Comparison of ENCODE assay signal across 22 cellular contexts in the genomic region with DNA sequence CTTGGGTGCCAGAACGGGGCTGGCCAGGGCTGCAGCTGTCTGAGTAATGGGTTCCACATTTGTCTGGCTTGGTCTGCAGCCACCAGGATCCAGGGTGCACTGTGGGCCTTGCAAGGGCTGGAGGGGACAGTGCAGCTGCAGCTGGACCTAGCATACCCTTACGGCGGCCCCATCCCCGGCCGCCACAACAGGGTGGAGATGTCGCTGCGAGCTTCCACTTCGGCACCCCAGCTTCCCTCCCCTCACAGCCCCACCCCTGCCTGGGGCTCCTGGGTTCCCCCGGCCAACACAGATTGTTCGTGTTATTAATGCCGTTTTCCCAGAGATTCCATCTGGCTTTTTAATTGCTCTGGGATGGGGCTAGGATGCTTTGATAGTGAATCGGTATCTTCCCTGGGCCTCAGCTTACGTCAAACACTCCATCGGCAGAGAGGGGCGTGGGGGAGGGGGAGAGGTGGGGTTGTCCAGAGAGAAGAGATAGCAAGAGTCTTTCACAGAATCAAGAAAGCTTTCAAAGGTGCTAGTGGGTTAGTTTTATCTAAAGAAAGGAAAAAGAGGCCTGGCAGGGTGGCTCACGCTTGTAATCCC. TPM values are rescaled to one million over a fixed set of nuclear protein-coding genes. Genes with fewer than 3 reads are reported as not detected.
DNase-seq lines count a peak whose midpoint lies in the region; ATAC-seq and TF ChIP-seq lines count a peak whose summit lies in the region.
"Had no signal": no experiment of that assay in that cellular context is flagged by ENCODE, and none has a peak within 500 bp of the region (broad histone marks: within the 10 kb centered on the region; RNA-seq: fewer than 3 reads in every experiment).

No MANE protein-coding gene starts in this region.

- H3K9me3 ChIP-seq in endodermal cell (ENCODE audit: control insufficient read depth, low read length) (no peaks in the 10 kb centered on the region), neutrophil (no peaks in the 10 kb centered on the region), A673 (ENCODE audit: low read depth, low read length, poor library complexity, severe bottlenecking) (no peaks in the 10 kb centered on the region)
- H3K9me3 ChIP-seq: breast epithelium, pancreas, SJSA1, testis had no signal

- TF ChIP-seq CTCF in endodermal cell (conservative IDR thresholded peaks at IDR 0.05) (no peak), neutrophil (IDR thresholded peaks at IDR 0.05) (no peak), A673 (conservative IDR thresholded peaks at IDR 0.05; ENCODE audit: low read depth, low read length) (no peak)

- WGBS in endodermal cell (ENCODE audit: insufficient coverage in 1 of 2, insufficient read length in 1 of 2), 2 experiments, result 80 to 85% methylated on average over 2 to 16 of the region's 16 CpGs

- intact Hi-C loops in A673 (cut with micrococcal nuclease; ENCODE audit: unreplicated experiment), result no loop called here

- DNase-seq in 8988T (peak; percentile 8), H7 (peak; percentile 53), endodermal cell (peak; percentile 61), A673 (ENCODE audit: low spot score) (no peak)
- DNase-seq: activated CD8-positive, alpha-beta memory T cell treated with anti-CD3 and anti-CD28 coated beads, Interleukin-2, amount 10 ng/mL, durations not matched to agents 7 days and 5 days; CD8-positive, alpha-beta T cell; erythroblast; immature natural killer cell; NCI-H748 treated with DMSO at 0.1 percent for 48 hours; small intestine; stimulated activated CD8-positive, alpha-beta memory T cell treated with anti-CD3 and anti-CD28 coated beads, Interleukin-4, amount 100 ng/mL, for 48 hours; T1000; testis had no signal

- CTCF ChIA-PET in A673 (lab: Charles Lee), result no interaction called here

- H3K4me3 ChIP-seq in H7 (ENCODE audit: insufficient read depth, low read depth, low read length), result no peak overlapping the region
- H3K4me3 ChIP-seq in endodermal cell (ENCODE audit: low read length), result no peak overlapping the region
- H3K4me3 ChIP-seq in neutrophil (ENCODE audit: low read depth in 1 of 2, low read length in 1 of 2), result no peak overlapping the region
- no peak overlapping the region for H3K4me3 ChIP-seq in A673 (ENCODE audit: low read depth, low read length, poor library complexity, severe bottlenecking)
- H3K4me3 ChIP-seq: breast epithelium, lung, pancreas, SJSA1, testis had no signal

- no peaks in the 10 kb centered on the region for H3K36me3 Mint-ChIP-seq in endodermal cell (ENCODE audit: low read depth)
- H3K36me3 Mint-ChIP-seq: activated CD8-positive, alpha-beta memory T cell treated with anti-CD3 and anti-CD28 coated beads, Interleukin-2, amount 10 ng/mL, durations not matched to agents 7 days and 5 days; CD8-positive, alpha-beta T cell; immature natural killer cell had no signal

- peaks cover 11% of the 10 kb centered on the region for H3K4me1 ChIP-seq in endodermal cell (ENCODE audit: control insufficient read depth, insufficient read depth, low read length)
- peaks cover 91 to 96% of the 10 kb centered on the region in 2 experiments for H3K4me1 ChIP-seq in neutrophil (ENCODE audit: control insufficient read depth in 1 of 2, insufficient read depth in 1 of 2, low read depth in 1 of 2, low read length in 1 of 2)
- peaks cover 17% of the 10 kb centered on the region for H3K4me1 ChIP-seq in A673 (ENCODE audit: insufficient read depth, low read length, poor library complexity, severe bottlenecking)

- H3K27ac ChIP-seq in endodermal cell (ENCODE audit: low read depth, low read length), result no peak overlapping the region
- peak overlapping the region; percentile 91 for H3K27ac ChIP-seq in neutrophil
- no peak overlapping the region for H3K27ac ChIP-seq in A673 (ENCODE audit: low read depth, low read length, poor library complexity, severe bottlenecking)
- H3K27ac ChIP-seq: pancreas, SJSA1, testis had no signal

- H3K36me3 ChIP-seq in H7 (replicated peaks; ENCODE audit: control insufficient read depth, insufficient read depth, low read length) (no peaks in the 10 kb centered on the region), endodermal cell (ENCODE audit: control insufficient read depth, insufficient read depth, low read length) (no peaks in the 10 kb centered on the region), neutrophil (no peaks in the 10 kb centered on the region), A673 (ENCODE audit: insufficient read depth, low read length, poor library complexity, severe bottlenecking) (no peaks in the 10 kb centered on the region)
- H3K36me3 ChIP-seq: breast epithelium, pancreas, SJSA1 had no signal

- no peak for ATAC-seq in GM19328 (IDR thresholded peaks at IDR 0.05; ENCODE audit: unreplicated experiment)
- ATAC-seq in GM18907 (IDR thresholded peaks at IDR 0.05; ENCODE audit: unreplicated experiment), result no peak
- ATAC-seq in HG02571 (IDR thresholded peaks at IDR 0.05; ENCODE audit: unreplicated experiment), result no peak
- ATAC-seq: activated CD8-positive, alpha-beta memory T cell treated with anti-CD3 and anti-CD28 coated beads, Interleukin-2, amount 10 ng/mL, durations not matched to agents 7 days and 5 days; activated T-helper 17 cell treated with anti-CD3 and anti-CD28 coated beads, Interleukin-2, amount 50 U/mL, for 72 hours; CD8-positive, alpha-beta T cell; pancreas had no signal

- no peak overlapping the region for H3K4me3 Mint-ChIP-seq in endodermal cell
- H3K4me3 Mint-ChIP-seq: activated CD8-positive, alpha-beta memory T cell treated with anti-CD3 and anti-CD28 coated beads, Interleukin-2, amount 10 ng/mL, durations not matched to agents 7 days and 5 days; activated T-helper 17 cell treated with anti-CD3 and anti-CD28 coated beads, Interleukin-2, amount 50 U/mL, for 72 hours; CD8-positive, alpha-beta T cell; immature natural killer cell had no signal

- peaks cover 21% of the 10 kb centered on the region for H3K4me1 Mint-ChIP-seq in endodermal cell
- H3K4me1 Mint-ChIP-seq: activated CD8-positive, alpha-beta memory T cell treated with anti-CD3 and anti-CD28 coated beads, Interleukin-2, amount 10 ng/mL, durations not matched to agents 7 days and 5 days; activated T-helper 17 cell treated with anti-CD3 and anti-CD28 coated beads, Interleukin-2, amount 50 U/mL, for 72 hours had no signal

- no peak overlapping the region for H3K27ac Mint-ChIP-seq in endodermal cell
- H3K27ac Mint-ChIP-seq: activated CD8-positive, alpha-beta memory T cell treated with anti-CD3 and anti-CD28 coated beads, Interleukin-2, amount 10 ng/mL, durations not matched to agents 7 days and 5 days; activated T-helper 17 cell treated with anti-CD3 and anti-CD28 coated beads, Interleukin-2, amount 50 U/mL, for 72 hours; CD8-positive, alpha-beta T cell had no signal

- no TSS peak for BruUV-seq in A673 (replicated peaks; lab: Mats Ljungman, UMichigan)

- POLR2A ChIA-PET in A673 (lab: Charles Lee; ENCODE audit: low non-redundant PET), result interaction anchor here (0.6 kb wide), 1 partner anchor 77 kb away, joined by 3 read pairs; no protein-coding TSS in a partner anchor

- no peaks in the 10 kb centered on the region for H3K9me3 Mint-ChIP-seq in endodermal cell
- H3K9me3 Mint-ChIP-seq: activated T-helper 17 cell treated with anti-CD3 and anti-CD28 coated beads, Interleukin-2, amount 50 U/mL, for 72 hours; CD8-positive, alpha-beta T cell had no signal

- no peak overlapping the region for H3K9ac ChIP-seq in endodermal cell (ENCODE audit: extremely low read depth, low read length, poor library complexity, severe bottlenecking)

- H3K27me3 Mint-ChIP-seq in endodermal cell (ENCODE audit: insufficient read depth), result peaks cover 36% of the 10 kb centered on the region

- peaks cover 23% of the 10 kb centered on the region for H3K27me3 ChIP-seq in H7 (ENCODE audit: control insufficient read depth, insufficient read depth, low read length)
- H3K27me3 ChIP-seq in endodermal cell (ENCODE audit: control insufficient read depth, insufficient read depth, low read length, poor library complexity, severe bottlenecking), result peaks cover 40% of the 10 kb centered on the region
- H3K27me3 ChIP-seq in neutrophil, result no peaks in the 10 kb centered on the region
- H3K27me3 ChIP-seq in A673 (replicated peaks; ENCODE audit: insufficient read depth, low read depth, low read length, poor library complexity), result peaks cover 22% of the 10 kb centered on the region
- H3K27me3 ChIP-seq: breast epithelium, pancreas, testis had no signal

RNA-seq across cellular contexts. Expression of gene CEBPA, which starts 5.8 kb away (rescaled TPM):
- total RNA-seq in H7 (2014; rRNA removed; shearing (Covaris generic)), result 3.2 and 4.8 TPM in 2 replicates
- 1 to 10 TPM; 1.8 to 2.1 TPM for total RNA-seq in endodermal cell
- polyA plus RNA-seq in endodermal cell (2013, experiment 1 of 2), result 1.2 TPM
- 1.0 TPM for polyA plus RNA-seq in endodermal cell (2013, experiment 2 of 2)
- total RNA-seq in A673 (2021), result 1.4 TPM in 2 replicates
